In genomic region chr7:84083846-84084245, GRCh38 we compare ENCODE assay signal across 20 cellular contexts.
"Had no signal": no experiment of that assay in that cellular context is flagged by ENCODE, and none has a peak within 500 bp of the region (broad histone marks: within the 10 kb centered on the region; RNA-seq: fewer than 3 reads in every experiment).

No MANE protein-coding gene starts in this region.

- ATAC-seq: K562, SK-N-SH treated with all-trans-retinoic acid at 6 μM for 48 hours, T-helper 17 cell had no signal

- H3K9me3 ChIP-seq: SJCRH30 had no signal

- H3K4me3 ChIP-seq: K562, SJCRH30 had no signal

- H3K36me3 ChIP-seq: SJCRH30 had no signal

- H3K4me2 ChIP-seq: KMS-11 had no signal

- DNase-seq: Kasumi-1, NCI-H1092, NCI-H1105 treated with DMSO at 0.1 percent for 48 hours, NCI-H1417 treated with DMSO at 0.1 percent for 48 hours, NCI-H146, NCI-H1694 treated with DMSO at 0.1 percent for 48 hours, NCI-H1930, NCI-H2081, NCI-H2107, NCI-H2227 treated with DMSO at 0.1 percent for 48 hours, NCI-H524, NCI-H82, RPMI8226, SHP77, SJCRH30, T-helper 1 cell, T-helper 17 cell had no signal

- H3K27me3 ChIP-seq: SJCRH30 had no signal

- H3K9ac ChIP-seq: KMS-11 had no signal
